1 cellular context compared by ENCODE assay signal in the genomic region with DNA sequence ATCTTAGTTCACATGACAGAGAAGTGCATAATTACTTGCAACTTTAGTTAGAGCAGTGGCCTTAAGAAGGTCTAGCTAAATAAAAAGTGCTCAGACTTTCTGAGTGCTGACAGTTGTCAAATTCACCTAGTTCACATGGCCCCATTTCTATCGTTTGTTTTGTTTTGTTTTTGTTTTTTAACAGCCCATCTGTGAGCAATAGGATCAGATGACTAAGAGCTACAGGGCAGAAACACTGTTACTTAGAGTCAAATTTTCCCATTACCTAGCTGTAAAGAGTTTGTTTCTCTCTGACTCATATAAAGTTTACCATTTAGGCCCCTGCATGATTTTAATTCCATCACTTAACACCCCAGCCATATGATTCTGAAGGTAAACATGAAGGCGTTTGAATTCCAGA.
A peak's percentile ranks its signal among the peaks of the same experiment; 100 is the strongest.
TF ChIP-seq lines count a peak whose summit lies in the region.

No MANE protein-coding gene starts in this region.

TF ChIP-seq in HEK293, 187 proteins besides CTCF, POLR2A, EP300 and RAD21 (continued from another document and continues in another):
- TF ChIP-seq, protein P1, sequence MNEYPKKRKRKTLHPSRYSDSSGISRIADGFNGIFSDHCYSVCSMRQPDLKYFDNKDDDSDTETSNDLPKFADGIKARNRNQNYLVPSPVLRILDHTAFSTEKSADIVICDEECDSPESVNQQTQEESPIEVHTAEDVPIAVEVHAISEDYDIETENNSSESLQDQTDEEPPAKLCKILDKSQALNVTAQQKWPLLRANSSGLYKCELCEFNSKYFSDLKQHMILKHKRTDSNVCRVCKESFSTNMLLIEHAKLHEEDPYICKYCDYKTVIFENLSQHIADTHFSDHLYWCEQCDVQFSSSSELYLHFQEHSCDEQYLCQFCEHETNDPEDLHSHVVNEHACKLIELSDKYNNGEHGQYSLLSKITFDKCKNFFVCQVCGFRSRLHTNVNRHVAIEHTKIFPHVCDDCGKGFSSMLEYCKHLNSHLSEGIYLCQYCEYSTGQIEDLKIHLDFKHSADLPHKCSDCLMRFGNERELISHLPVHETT (tag by site-specific recombination; IDR thresholded peaks at IDR 0.05) = peak; percentile 62; the same call in 1 of the 2 replicates
- 0 out of 2 replicates have a peak, but pooled peaks have one; percentile 37 for TF ChIP-seq ZNF366 (tag by site-specific recombination; conservative IDR thresholded peaks at IDR 0.05)
- TF ChIP-seq, protein P2, sequence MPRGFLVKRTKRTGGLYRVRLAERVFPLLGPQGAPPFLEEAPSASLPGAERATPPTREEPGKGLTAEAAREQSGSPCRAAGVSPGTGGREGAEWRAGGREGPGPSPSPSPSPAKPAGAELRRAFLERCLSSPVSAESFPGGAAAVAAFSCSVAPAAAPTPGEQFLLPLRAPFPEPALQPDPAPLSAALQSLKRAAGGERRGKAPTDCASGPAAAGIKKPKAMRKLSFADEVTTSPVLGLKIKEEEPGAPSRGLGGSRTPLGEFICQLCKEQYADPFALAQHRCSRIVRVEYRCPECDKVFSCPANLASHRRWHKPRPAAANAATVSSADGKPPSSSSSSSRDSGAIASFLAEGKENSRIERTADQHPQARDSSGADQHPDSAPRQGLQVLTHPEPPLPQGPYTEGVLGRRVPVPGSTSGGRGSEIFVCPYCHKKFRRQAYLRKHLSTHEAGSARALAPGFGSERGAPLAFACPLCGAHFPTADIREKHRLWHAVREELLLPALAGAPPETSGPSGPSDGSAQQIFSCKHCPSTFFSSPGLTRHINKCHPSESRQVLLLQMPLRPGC (tag by site-specific recombination; IDR thresholded peaks at IDR 0.05) = peak; percentile 82
- peak; percentile 46; the same call in 1 of the 2 replicates for TF ChIP-seq SP7 (tag by site-specific recombination; IDR thresholded peaks at IDR 0.05)
- TF ChIP-seq ZNF629 (tag by site-specific recombination; IDR thresholded peaks at IDR 0.05) = peak; percentile 64
- TF ChIP-seq ZNF76 (tag by site-specific recombination; IDR thresholded peaks at IDR 0.05; ENCODE audit: borderline replicate concordance, low read depth) = no peak
- no peak for TF ChIP-seq ZNF16 (tag by site-specific recombination; IDR thresholded peaks at IDR 0.05; ENCODE audit: low read depth)
- TF ChIP-seq GLIS2 (tag by site-specific recombination; IDR thresholded peaks at IDR 0.05) = no peak
- TF ChIP-seq TCF7L2 (IDR thresholded peaks at IDR 0.05; ENCODE audit: borderline replicate concordance, low read depth, low read length) = no peak
- TF ChIP-seq ZNF354C (tag by site-specific recombination; IDR thresholded peaks at IDR 0.05; ENCODE audit: borderline replicate concordance, low read depth) = no peak
- 0 out of 2 replicates have a peak, but pooled peaks have one; percentile 38 for TF ChIP-seq ZNF600 (tag by site-specific recombination; IDR thresholded peaks at IDR 0.05)
- TF ChIP-seq, protein P3, sequence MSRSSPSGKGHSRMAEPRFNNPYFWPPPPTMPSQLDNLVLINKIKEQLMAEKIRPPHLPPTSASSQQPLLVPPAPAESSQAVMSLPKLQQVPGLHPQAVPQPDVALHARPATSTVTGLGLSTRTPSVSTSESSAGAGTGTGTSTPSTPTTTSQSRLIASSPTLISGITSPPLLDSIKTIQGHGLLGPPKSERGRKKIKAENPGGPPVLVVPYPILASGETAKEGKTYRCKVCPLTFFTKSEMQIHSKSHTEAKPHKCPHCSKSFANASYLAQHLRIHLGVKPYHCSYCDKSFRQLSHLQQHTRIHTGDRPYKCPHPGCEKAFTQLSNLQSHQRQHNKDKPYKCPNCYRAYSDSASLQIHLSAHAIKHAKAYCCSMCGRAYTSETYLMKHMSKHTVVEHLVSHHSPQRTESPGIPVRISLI (tag by site-specific recombination; IDR thresholded peaks at IDR 0.05) = 0 out of 2 replicates have a peak, but pooled peaks have one; percentile 64
- TF ChIP-seq ZSCAN23 (tag by site-specific recombination; IDR thresholded peaks at IDR 0.05) = 0 out of 2 replicates have a peak, but pooled peaks have one; percentile 52
- no peak for TF ChIP-seq ZNF555 (tag by site-specific recombination; conservative IDR thresholded peaks at IDR 0.05)
- TF ChIP-seq, protein P4, sequence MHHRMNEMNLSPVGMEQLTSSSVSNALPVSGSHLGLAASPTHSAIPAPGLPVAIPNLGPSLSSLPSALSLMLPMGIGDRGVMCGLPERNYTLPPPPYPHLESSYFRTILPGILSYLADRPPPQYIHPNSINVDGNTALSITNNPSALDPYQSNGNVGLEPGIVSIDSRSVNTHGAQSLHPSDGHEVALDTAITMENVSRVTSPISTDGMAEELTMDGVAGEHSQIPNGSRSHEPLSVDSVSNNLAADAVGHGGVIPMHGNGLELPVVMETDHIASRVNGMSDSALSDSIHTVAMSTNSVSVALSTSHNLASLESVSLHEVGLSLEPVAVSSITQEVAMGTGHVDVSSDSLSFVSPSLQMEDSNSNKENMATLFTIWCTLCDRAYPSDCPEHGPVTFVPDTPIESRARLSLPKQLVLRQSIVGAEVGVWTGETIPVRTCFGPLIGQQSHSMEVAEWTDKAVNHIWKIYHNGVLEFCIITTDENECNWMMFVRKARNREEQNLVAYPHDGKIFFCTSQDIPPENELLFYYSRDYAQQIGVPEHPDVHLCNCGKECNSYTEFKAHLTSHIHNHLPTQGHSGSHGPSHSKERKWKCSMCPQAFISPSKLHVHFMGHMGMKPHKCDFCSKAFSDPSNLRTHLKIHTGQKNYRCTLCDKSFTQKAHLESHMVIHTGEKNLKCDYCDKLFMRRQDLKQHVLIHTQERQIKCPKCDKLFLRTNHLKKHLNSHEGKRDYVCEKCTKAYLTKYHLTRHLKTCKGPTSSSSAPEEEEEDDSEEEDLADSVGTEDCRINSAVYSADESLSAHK (tag by site-specific recombination; IDR thresholded peaks at IDR 0.05) = no peak
- no peak for TF ChIP-seq MZF1 (tag by site-specific recombination; IDR thresholded peaks at IDR 0.05; ENCODE audit: borderline replicate concordance)
- no peak for TF ChIP-seq ZNF266 (tag by site-specific recombination; IDR thresholded peaks at IDR 0.05; ENCODE audit: low read depth)
- no peak for TF ChIP-seq ZNF529 (tag by site-specific recombination; IDR thresholded peaks at IDR 0.05; ENCODE audit: insufficient replicate concordance)
- peak; percentile 35; the same call in 1 of the 2 replicates for TF ChIP-seq OSR2 (tag by site-specific recombination; IDR thresholded peaks at IDR 0.05)
- no peak for TF ChIP-seq ZNF473 (tag by site-specific recombination; IDR thresholded peaks at IDR 0.05)
- no peak; the same call in 1 of the 2 replicates for TF ChIP-seq SCRT2 (tag by site-specific recombination; IDR thresholded peaks at IDR 0.05)
- peak; percentile 41; the same call in 1 of the 2 replicates for TF ChIP-seq ZNF335 (tag by site-specific recombination; conservative IDR thresholded peaks at IDR 0.05)
- TF ChIP-seq, protein P5, sequence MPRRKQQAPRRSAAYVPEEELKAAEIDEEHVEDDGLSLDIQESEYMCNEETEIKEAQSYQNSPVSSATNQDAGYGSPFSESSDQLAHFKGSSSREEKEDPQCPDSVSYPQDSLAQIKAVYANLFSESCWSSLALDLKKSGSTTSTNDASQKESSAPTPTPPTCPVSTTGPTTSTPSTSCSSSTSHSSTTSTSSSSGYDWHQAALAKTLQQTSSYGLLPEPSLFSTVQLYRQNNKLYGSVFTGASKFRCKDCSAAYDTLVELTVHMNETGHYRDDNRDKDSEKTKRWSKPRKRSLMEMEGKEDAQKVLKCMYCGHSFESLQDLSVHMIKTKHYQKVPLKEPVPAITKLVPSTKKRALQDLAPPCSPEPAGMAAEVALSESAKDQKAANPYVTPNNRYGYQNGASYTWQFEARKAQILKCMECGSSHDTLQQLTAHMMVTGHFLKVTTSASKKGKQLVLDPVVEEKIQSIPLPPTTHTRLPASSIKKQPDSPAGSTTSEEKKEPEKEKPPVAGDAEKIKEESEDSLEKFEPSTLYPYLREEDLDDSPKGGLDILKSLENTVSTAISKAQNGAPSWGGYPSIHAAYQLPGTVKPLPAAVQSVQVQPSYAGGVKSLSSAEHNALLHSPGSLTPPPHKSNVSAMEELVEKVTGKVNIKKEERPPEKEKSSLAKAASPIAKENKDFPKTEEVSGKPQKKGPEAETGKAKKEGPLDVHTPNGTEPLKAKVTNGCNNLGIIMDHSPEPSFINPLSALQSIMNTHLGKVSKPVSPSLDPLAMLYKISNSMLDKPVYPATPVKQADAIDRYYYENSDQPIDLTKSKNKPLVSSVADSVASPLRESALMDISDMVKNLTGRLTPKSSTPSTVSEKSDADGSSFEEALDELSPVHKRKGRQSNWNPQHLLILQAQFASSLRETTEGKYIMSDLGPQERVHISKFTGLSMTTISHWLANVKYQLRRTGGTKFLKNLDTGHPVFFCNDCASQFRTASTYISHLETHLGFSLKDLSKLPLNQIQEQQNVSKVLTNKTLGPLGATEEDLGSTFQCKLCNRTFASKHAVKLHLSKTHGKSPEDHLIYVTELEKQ (tag by site-specific recombination; IDR thresholded peaks at IDR 0.05; ENCODE audit: borderline replicate concordance) = peak; percentile 17; the same call in 1 of the 2 replicates
- TF ChIP-seq, protein P6, sequence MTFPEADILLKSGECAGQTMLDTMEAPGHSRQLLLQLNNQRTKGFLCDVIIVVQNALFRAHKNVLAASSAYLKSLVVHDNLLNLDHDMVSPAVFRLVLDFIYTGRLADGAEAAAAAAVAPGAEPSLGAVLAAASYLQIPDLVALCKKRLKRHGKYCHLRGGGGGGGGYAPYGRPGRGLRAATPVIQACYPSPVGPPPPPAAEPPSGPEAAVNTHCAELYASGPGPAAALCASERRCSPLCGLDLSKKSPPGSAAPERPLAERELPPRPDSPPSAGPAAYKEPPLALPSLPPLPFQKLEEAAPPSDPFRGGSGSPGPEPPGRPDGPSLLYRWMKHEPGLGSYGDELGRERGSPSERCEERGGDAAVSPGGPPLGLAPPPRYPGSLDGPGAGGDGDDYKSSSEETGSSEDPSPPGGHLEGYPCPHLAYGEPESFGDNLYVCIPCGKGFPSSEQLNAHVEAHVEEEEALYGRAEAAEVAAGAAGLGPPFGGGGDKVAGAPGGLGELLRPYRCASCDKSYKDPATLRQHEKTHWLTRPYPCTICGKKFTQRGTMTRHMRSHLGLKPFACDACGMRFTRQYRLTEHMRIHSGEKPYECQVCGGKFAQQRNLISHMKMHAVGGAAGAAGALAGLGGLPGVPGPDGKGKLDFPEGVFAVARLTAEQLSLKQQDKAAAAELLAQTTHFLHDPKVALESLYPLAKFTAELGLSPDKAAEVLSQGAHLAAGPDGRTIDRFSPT (tag by site-specific recombination; IDR thresholded peaks at IDR 0.05) = 0 out of 2 replicates have a peak, but pooled peaks have one; percentile 18
- TF ChIP-seq, protein P7, sequence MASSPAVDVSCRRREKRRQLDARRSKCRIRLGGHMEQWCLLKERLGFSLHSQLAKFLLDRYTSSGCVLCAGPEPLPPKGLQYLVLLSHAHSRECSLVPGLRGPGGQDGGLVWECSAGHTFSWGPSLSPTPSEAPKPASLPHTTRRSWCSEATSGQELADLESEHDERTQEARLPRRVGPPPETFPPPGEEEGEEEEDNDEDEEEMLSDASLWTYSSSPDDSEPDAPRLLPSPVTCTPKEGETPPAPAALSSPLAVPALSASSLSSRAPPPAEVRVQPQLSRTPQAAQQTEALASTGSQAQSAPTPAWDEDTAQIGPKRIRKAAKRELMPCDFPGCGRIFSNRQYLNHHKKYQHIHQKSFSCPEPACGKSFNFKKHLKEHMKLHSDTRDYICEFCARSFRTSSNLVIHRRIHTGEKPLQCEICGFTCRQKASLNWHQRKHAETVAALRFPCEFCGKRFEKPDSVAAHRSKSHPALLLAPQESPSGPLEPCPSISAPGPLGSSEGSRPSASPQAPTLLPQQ (tag by site-specific recombination; IDR thresholded peaks at IDR 0.05) = 0 out of 2 replicates have a peak, but pooled peaks have one; percentile 29
- TF ChIP-seq, protein P8, sequence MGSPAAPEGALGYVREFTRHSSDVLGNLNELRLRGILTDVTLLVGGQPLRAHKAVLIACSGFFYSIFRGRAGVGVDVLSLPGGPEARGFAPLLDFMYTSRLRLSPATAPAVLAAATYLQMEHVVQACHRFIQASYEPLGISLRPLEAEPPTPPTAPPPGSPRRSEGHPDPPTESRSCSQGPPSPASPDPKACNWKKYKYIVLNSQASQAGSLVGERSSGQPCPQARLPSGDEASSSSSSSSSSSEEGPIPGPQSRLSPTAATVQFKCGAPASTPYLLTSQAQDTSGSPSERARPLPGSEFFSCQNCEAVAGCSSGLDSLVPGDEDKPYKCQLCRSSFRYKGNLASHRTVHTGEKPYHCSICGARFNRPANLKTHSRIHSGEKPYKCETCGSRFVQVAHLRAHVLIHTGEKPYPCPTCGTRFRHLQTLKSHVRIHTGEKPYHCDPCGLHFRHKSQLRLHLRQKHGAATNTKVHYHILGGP (tag by site-specific recombination; IDR thresholded peaks at IDR 0.05) = no peak
- TF ChIP-seq ZNF184 (tag by site-specific recombination; IDR thresholded peaks at IDR 0.05) = peak; percentile 58; the same call in 1 of the 2 replicates
- TF ChIP-seq SCRT1 (tag by site-specific recombination; IDR thresholded peaks at IDR 0.05; ENCODE audit: borderline replicate concordance) = no peak
- peak; percentile 17; the same call in 1 of the 2 replicates for TF ChIP-seq SP3 (tag by site-specific recombination; IDR thresholded peaks at IDR 0.05)
- TF ChIP-seq FEZF1 (tag by site-specific recombination; IDR thresholded peaks at IDR 0.05) = 0 out of 2 replicates have a peak, but pooled peaks have one; percentile 25
- TF ChIP-seq ZNF677 (tag by site-specific recombination; IDR thresholded peaks at IDR 0.05) = no peak
- TF ChIP-seq ZNF223 (tag by site-specific recombination; IDR thresholded peaks at IDR 0.05) = no peak
- no peak for TF ChIP-seq ZNF626 (tag by site-specific recombination; IDR thresholded peaks at IDR 0.05)
- TF ChIP-seq, protein P9, sequence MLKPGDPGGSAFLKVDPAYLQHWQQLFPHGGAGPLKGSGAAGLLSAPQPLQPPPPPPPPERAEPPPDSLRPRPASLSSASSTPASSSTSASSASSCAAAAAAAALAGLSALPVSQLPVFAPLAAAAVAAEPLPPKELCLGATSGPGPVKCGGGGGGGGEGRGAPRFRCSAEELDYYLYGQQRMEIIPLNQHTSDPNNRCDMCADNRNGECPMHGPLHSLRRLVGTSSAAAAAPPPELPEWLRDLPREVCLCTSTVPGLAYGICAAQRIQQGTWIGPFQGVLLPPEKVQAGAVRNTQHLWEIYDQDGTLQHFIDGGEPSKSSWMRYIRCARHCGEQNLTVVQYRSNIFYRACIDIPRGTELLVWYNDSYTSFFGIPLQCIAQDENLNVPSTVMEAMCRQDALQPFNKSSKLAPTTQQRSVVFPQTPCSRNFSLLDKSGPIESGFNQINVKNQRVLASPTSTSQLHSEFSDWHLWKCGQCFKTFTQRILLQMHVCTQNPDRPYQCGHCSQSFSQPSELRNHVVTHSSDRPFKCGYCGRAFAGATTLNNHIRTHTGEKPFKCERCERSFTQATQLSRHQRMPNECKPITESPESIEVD (tag by site-specific recombination; IDR thresholded peaks at IDR 0.05) = peak; percentile 75
- TF ChIP-seq GLI2 (tag by site-specific recombination; IDR thresholded peaks at IDR 0.05; ENCODE audit: borderline replicate concordance, low read depth) = peak; percentile 30; the same call in 1 of the 2 replicates
- TF ChIP-seq ZSCAN30 (tag by site-specific recombination; IDR thresholded peaks at IDR 0.05) = no peak
